10 cellular contexts compared by ENCODE assay signal in the genomic region with DNA sequence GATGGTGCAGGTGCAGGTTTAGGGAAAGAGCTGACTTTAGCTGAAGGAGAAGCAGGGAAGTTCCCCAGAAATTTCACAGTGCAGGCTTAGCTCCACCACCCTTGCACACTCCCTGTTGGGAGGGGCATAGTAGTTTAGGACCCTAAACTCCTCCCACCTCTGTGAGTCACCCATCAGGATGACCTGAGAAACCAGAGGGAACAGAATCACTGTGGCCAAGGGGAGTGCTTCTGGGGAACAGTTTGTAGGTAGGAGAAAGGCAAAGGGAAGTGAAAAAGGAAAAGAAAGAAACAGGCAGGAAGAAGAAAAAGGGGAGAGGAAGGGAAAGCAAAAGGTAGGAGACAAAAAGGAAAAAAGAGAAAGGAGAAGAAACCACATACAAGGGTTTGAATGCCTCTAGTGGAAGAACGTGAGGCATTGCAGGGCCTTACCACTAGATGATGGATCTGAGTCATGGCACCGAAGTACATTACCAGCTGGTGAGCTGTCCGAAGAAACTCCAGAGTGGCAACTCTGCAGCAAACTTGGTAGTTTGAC.
DNase-seq lines count a peak whose midpoint lies in the region; ATAC-seq and TF ChIP-seq lines count a peak whose summit lies in the region.
"Had no signal": no experiment of that assay in that cellular context is flagged by ENCODE, and none has a peak within 500 bp of the region (broad histone marks: within the 10 kb centered on the region; RNA-seq: fewer than 3 reads in every experiment).

No MANE protein-coding gene starts in this region.

- no peaks in the 10 kb centered on the region for H3K9me3 Mint-ChIP-seq in activated CD4-positive, alpha-beta T cell treated with anti-CD3 and anti-CD28 coated beads for 36 hours (ENCODE audit: low read depth)
- H3K9me3 Mint-ChIP-seq: activated B cell treated with CpG ODN at 0.5 μM for 24 hours had no signal

- no peaks in the 10 kb centered on the region for H3K9me3 ChIP-seq in prostate gland

- intact Hi-C loops in posterior vena cava (cut with DNase I) (loop anchor here in 1 of 2 donors (10.0 kb wide), 1 partner anchor 1356 kb away; no protein-coding TSS in a partner anchor), prostate gland (cut with DNase I) (loop anchor here (10.0 kb wide), 1 partner anchor 1984 kb away; no protein-coding TSS in a partner anchor)
- intact Hi-C loops in activated CD4-positive, alpha-beta T cell treated with anti-CD3 and anti-CD28 coated beads for 36 hours (cut with DNase I, micrococcal nuclease) = no loop called here

- CTCF ChIA-PET in activated CD4-positive, alpha-beta T cell treated with anti-CD3 and anti-CD28 coated beads for 36 hours (lab: Charles Lee) = no interaction called here

- peak overlapping the region; percentile 95 for H3K27ac ChIP-seq in epithelial cell of prostate
- no peak overlapping the region for H3K27ac ChIP-seq in prostate gland

- H3K27ac Mint-ChIP-seq in activated CD4-positive, alpha-beta T cell treated with anti-CD3 and anti-CD28 coated beads for 36 hours = no peak overlapping the region
- H3K27ac Mint-ChIP-seq: activated B cell treated with CpG ODN at 0.5 μM for 24 hours had no signal

- 41% methylated on average over 3 of the region's 3 CpGs for WGBS in prostate gland

- H3K4me1 ChIP-seq in prostate gland (replicated peaks) = no peaks in the 10 kb centered on the region

- no peak overlapping the region for H3K4me3 Mint-ChIP-seq in activated CD4-positive, alpha-beta T cell treated with anti-CD3 and anti-CD28 coated beads for 36 hours
- H3K4me3 Mint-ChIP-seq: activated B cell treated with CpG ODN at 0.5 μM for 24 hours had no signal

- POLR2A ChIA-PET in activated CD4-positive, alpha-beta T cell treated with anti-CD3 and anti-CD28 coated beads for 36 hours (lab: Charles Lee) = no interaction called here

- peak; percentile 87 for ATAC-seq in GM18508 (IDR thresholded peaks at IDR 0.05; ENCODE audit: insufficient read depth, unreplicated experiment)
- peak; percentile 69 for ATAC-seq in HG02852 (IDR thresholded peaks at IDR 0.05; ENCODE audit: unreplicated experiment)
- no peak for ATAC-seq in activated CD4-positive, alpha-beta T cell treated with anti-CD3 and anti-CD28 coated beads for 36 hours

- no peaks in the 10 kb centered on the region for H3K36me3 ChIP-seq in prostate gland

- TF ChIP-seq POLR2A in prostate gland (IDR thresholded peaks at IDR 0.05) = no peak

- no peaks in the 10 kb centered on the region for H3K36me3 Mint-ChIP-seq in activated CD4-positive, alpha-beta T cell treated with anti-CD3 and anti-CD28 coated beads for 36 hours (ENCODE audit: low read depth)

- TF ChIP-seq CTCF in retinal pigment epithelial cell (conservative IDR thresholded peaks at IDR 0.05; ENCODE audit: low read depth, low read length) (peak; percentile 64), prostate gland (IDR thresholded peaks at IDR 0.05) (peak in 1 of 4 experiments; percentile 34)

- DNase-seq in NCI-H2227 treated with DMSO at 0.1 percent for 48 hours (lab: John Stamatoyannopoulos, UW) (peak; percentile 35), epithelial cell of prostate (ENCODE audit: low read depth, low spot score) (peak; percentile 62), retinal pigment epithelial cell (ENCODE audit: low read depth) (peak; percentile 15), posterior vena cava (ENCODE audit: low spot score) (no peak), prostate gland (ENCODE audit: low spot score) (no peak)
- DNase-seq in activated CD4-positive, alpha-beta T cell treated with anti-CD3 and anti-CD28 coated beads for 36 hours = no peak
- DNase-seq: activated B cell treated with CpG ODN at 0.5 μM for 24 hours had no signal

- no peak overlapping the region for H3K4me3 ChIP-seq in retinal pigment epithelial cell (ENCODE audit: low read length)
- no peak overlapping the region for H3K4me3 ChIP-seq in prostate gland
- H3K4me3 ChIP-seq: skin epidermis had no signal

- H3K27me3 ChIP-seq in prostate gland (replicated peaks; ENCODE audit: insufficient read depth) = no peaks in the 10 kb centered on the region

- no peaks in the 10 kb centered on the region for H3K4me1 Mint-ChIP-seq in activated CD4-positive, alpha-beta T cell treated with anti-CD3 and anti-CD28 coated beads for 36 hours
- H3K4me1 Mint-ChIP-seq: activated B cell treated with CpG ODN at 0.5 μM for 24 hours had no signal

- H3K27me3 Mint-ChIP-seq in activated CD4-positive, alpha-beta T cell treated with anti-CD3 and anti-CD28 coated beads for 36 hours = no peaks in the 10 kb centered on the region
- H3K27me3 Mint-ChIP-seq: activated B cell treated with CpG ODN at 0.5 μM for 24 hours had no signal

Comparison
In these comparisons a context has a peak if more than half of its experiments do, and no peak if none do; other contexts are left out.
1. DNase-seq: peak in NCI-H2227 treated with DMSO at 0.1 percent for 48 hours (single experiment), epithelial cell of prostate (single experiment) and retinal pigment epithelial cell (single experiment); none in posterior vena cava (single experiment), prostate gland (single experiment) and activated CD4-positive, alpha-beta T cell treated with anti-CD3 and anti-CD28 coated beads for 36 hours (single experiment).